In the genomic region with DNA sequence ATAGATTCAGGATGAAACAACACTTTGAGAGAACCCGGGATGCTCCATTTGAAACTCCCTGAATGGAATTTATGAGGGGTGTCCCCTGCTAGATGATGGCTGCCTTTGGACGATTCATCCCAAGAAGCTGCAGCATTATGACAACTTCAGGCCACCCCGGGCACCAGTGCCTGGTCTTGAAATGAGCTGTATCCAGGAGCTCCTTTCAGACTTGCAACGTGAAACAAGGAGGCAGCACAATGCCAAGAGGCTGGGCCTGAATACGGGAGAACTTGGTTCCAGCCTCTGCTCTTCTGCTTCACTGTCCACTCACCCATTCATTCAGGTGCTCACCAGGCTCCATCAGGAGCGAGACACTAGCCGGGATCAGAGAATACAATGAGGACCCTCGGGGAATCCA, we compare ENCODE assay signal across 14 cellular contexts.
DNase-seq lines count a peak whose midpoint lies in the region; ATAC-seq and TF ChIP-seq lines count a peak whose summit lies in the region.
"Had no signal": no experiment of that assay in that cellular context is flagged by ENCODE, and none has a peak within 500 bp of the region (broad histone marks: within the 10 kb centered on the region; RNA-seq: fewer than 3 reads in every experiment).

No MANE protein-coding gene starts in this region.

- no peaks in the 10 kb centered on the region for H3K27me3 Mint-ChIP-seq in activated CD4-positive, alpha-beta memory T cell treated with anti-CD3 and anti-CD28 coated beads for 36 hours
- no peaks in the 10 kb centered on the region for H3K27me3 Mint-ChIP-seq in memory B cell

- H3K79me2 ChIP-seq in smooth muscle cell (ENCODE audit: low read depth) = no peaks in the 10 kb centered on the region

- peaks cover 68% of the 10 kb centered on the region for H3K4me1 Mint-ChIP-seq in activated CD4-positive, alpha-beta memory T cell treated with anti-CD3 and anti-CD28 coated beads for 36 hours (ENCODE audit: low read depth)
- peaks cover 40% of the 10 kb centered on the region for H3K4me1 Mint-ChIP-seq in memory B cell

- H3K9ac ChIP-seq in smooth muscle cell (ENCODE audit: low read depth) = no peak overlapping the region

- no peak for TF ChIP-seq CTCF in smooth muscle cell (IDR thresholded peaks at IDR 0.05; ENCODE audit: borderline replicate concordance, insufficient read depth, poor library complexity, severe bottlenecking)

- H3K27me3 ChIP-seq in smooth muscle cell (ENCODE audit: low read depth) (no peaks in the 10 kb centered on the region), H7 (ENCODE audit: control insufficient read depth, insufficient read depth, low read length) (no peaks in the 10 kb centered on the region)

- ATAC-seq in memory B cell (ENCODE audit: low read depth) (no peak), left colon (no peak)
- ATAC-seq: Panc1 had no signal

- H3K9me3 Mint-ChIP-seq in activated CD4-positive, alpha-beta memory T cell treated with anti-CD3 and anti-CD28 coated beads for 36 hours = no peaks in the 10 kb centered on the region
- no peaks in the 10 kb centered on the region for H3K9me3 Mint-ChIP-seq in memory B cell

- H3F3A ChIP-seq in smooth muscle cell (ENCODE audit: low read depth) = peaks cover 14% of the 10 kb centered on the region

- CTCF ChIA-PET in activated CD4-positive, alpha-beta memory T cell treated with anti-CD3 and anti-CD28 coated beads for 36 hours (lab: Charles Lee) = interaction anchor here (1.0 to 4.5 kb wide), 3 partner anchors 24 to 184 kb away, joined by 3 to 59 read pairs (median 10); partner anchors contain the start of gene STK10

- POLR2A ChIA-PET in activated CD4-positive, alpha-beta memory T cell treated with anti-CD3 and anti-CD28 coated beads for 36 hours (lab: Charles Lee) = interaction anchor here (1.0 to 7.5 kb wide), 4 partner anchors 64 to 79 kb away, joined by 3 to 70 read pairs (median 4); no protein-coding TSS in a partner anchor

- H3K4me3 ChIP-seq in smooth muscle cell (no peak overlapping the region), H7 (ENCODE audit: insufficient read depth, low read depth, low read length) (no peak overlapping the region)

- H3K4me2 ChIP-seq in smooth muscle cell = no peak overlapping the region

- H2AFZ ChIP-seq in smooth muscle cell (ENCODE audit: low read depth) = no peak overlapping the region

- peaks cover 35% of the 10 kb centered on the region for H3K36me3 Mint-ChIP-seq in activated CD4-positive, alpha-beta memory T cell treated with anti-CD3 and anti-CD28 coated beads for 36 hours
- peaks cover 9% of the 10 kb centered on the region for H3K36me3 Mint-ChIP-seq in memory B cell

- no peak overlapping the region for H3K27ac ChIP-seq in smooth muscle cell (ENCODE audit: low read depth)

- WGBS in smooth muscle cell (ENCODE audit: low lambda C conversion rate) = 89% methylated on average over 8 of the region's 8 CpGs

- H3K4me1 ChIP-seq in smooth muscle cell (ENCODE audit: low read depth) = peaks cover 13% of the 10 kb centered on the region

- H3K4me3 Mint-ChIP-seq in activated CD4-positive, alpha-beta memory T cell treated with anti-CD3 and anti-CD28 coated beads for 36 hours = peak overlapping the region; percentile 5
- peak overlapping the region; percentile 82 for H3K4me3 Mint-ChIP-seq in memory B cell

- H3K36me3 ChIP-seq in smooth muscle cell (ENCODE audit: low read depth) (no peaks in the 10 kb centered on the region), H7 (replicated peaks; ENCODE audit: control insufficient read depth, insufficient read depth, low read length) (no peaks in the 10 kb centered on the region; the same call in 1 of the 2 replicates)

- no peaks in the 10 kb centered on the region for H3K9me3 ChIP-seq in smooth muscle cell (replicated peaks; ENCODE audit: low read depth)

- intact Hi-C loops in activated CD4-positive, alpha-beta memory T cell treated with anti-CD3 and anti-CD28 coated beads for 36 hours (cut with micrococcal nuclease) = loop anchor here (2.0 to 5.0 kb wide), 5 partner anchors 122 to 722 kb away; partner anchors contain the start of genes DUSP1, NPM1 and UBTD2
- intact Hi-C loops in left colon (cut with DNase I, micrococcal nuclease) = loop anchor here (5.0 to 10.0 kb wide), 3 partner anchors 75 to 183 kb away; partner anchors contain the start of gene STK10 (in 2 of the 2)

- DNase-seq in stimulated activated CD4-positive, alpha-beta T cell treated with anti-CD3 and anti-CD28 coated beads, Interleukin-15, amount 100 ng/mL, for 24 hours = peak; percentile 28
- no peak for DNase-seq in stimulated activated CD4-positive, alpha-beta T cell treated with anti-CD3 and anti-CD28 coated beads, Interleukin-4, amount 100 ng/mL, for 24 hours
- peak; percentile 61 for DNase-seq in activated CD4-positive, alpha-beta memory T cell treated with anti-CD3 and anti-CD28 coated beads for 36 hours
- DNase-seq in memory B cell (ENCODE audit: low spot score in 2 of 2) = no peak
- DNase-seq in smooth muscle cell (lab: John Stamatoyannopoulos, UW; ENCODE audit: unreplicated experiment) = no peak
- no peak for DNase-seq in left colon
- no peak for DNase-seq in HUDEP-2 (lab: John Stamatoyannopoulos, UW; ENCODE audit: unreplicated experiment in 76 of 76)
- no peak for DNase-seq in H7
- DNase-seq: AML-193, cortex of kidney, DND-41, hypothalamus, NCI-H510A had no signal

- H3K27ac Mint-ChIP-seq in activated CD4-positive, alpha-beta memory T cell treated with anti-CD3 and anti-CD28 coated beads for 36 hours = peak overlapping the region; percentile 95
- peak overlapping the region; percentile 92 for H3K27ac Mint-ChIP-seq in memory B cell

- no peaks in the 10 kb centered on the region for H4K20me1 ChIP-seq in smooth muscle cell (ENCODE audit: low read depth)

Comparison
In these comparisons a context has a peak if more than half of its experiments do, and no peak if none do; other contexts are left out.
1. DNase-seq: peak in stimulated activated CD4-positive, alpha-beta T cell treated with anti-CD3 and anti-CD28 coated beads, Interleukin-15, amount 100 ng/mL, for 24 hours (single experiment) and activated CD4-positive, alpha-beta memory T cell treated with anti-CD3 and anti-CD28 coated beads for 36 hours (single experiment); none in stimulated activated CD4-positive, alpha-beta T cell treated with anti-CD3 and anti-CD28 coated beads, Interleukin-4, amount 100 ng/mL, for 24 hours (single experiment), memory B cell (0 of 2), smooth muscle cell (single experiment), left colon (0 of 2), HUDEP-2 (0 of 76) and H7 (single experiment).